ENCODE assay signal across 8 cellular contexts in the genomic region with DNA sequence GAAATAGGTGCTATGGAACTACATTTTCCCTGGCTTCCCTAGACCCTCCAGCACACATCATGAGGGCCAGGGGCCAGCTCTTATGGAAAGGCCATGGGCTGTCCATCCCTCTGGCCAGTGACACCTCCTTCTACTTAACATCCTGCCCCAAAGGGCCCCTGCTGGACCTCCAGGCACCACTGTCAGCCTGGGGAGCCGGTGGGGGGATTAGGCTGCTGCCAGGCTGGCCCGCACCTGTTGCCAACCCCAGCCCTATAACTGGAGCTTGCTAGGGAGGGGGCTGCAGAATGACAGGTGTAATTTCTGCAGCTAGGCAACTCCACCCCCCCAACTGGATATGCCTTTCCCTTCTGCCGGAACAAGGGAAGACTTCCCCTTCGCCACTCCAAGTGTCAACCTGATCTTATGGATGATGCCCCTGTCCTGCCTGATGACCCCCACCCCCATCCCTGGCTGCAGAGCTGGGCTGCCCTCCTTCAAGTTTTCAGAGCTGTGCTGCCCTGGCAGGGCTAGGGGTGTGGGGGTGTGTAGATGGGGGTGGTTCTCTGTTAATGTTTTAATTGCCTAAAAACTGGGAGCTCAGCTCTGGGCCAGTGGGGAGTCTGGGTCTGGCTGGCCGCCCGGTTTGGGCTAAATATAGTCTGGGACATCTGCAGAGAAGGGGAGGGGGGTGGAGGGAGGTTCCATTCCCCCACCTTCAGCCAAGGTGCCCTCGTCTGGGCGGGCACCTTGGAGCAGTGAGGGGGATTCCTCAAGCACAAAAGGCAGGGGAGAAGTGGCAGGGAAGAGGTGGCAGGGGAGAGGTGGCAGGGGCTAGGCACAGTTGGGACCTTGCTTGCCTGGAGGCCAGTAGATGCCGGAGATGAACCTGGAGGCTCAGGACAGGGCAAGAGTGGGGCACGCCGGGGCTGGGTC. TPM values are rescaled to one million over a fixed set of nuclear protein-coding genes. Genes with fewer than 3 reads are reported as not detected.
DNase-seq lines count a peak whose midpoint lies in the region; ATAC-seq and TF ChIP-seq lines count a peak whose summit lies in the region.

No MANE protein-coding gene starts in this region.

- H3K27ac ChIP-seq in CD4-positive, alpha-beta T cell (ENCODE audit: low read depth, low read length): peak overlapping the region; percentile 99
- peak overlapping the region; percentile 75 to 92 for H3K27ac ChIP-seq in coronary artery

- no peak for ATAC-seq in CD4-positive, alpha-beta T cell (ENCODE audit: poor library complexity)
- ATAC-seq in HG02885 (IDR thresholded peaks at IDR 0.05; ENCODE audit: poor library complexity, unreplicated experiment): no peak
- ATAC-seq in GM18907 (IDR thresholded peaks at IDR 0.05; ENCODE audit: unreplicated experiment): no peak

- H3K4me3 Mint-ChIP-seq in CD4-positive, alpha-beta T cell: peak overlapping the region; percentile 95
- H3K4me3 Mint-ChIP-seq in nephron: peak overlapping the region; percentile 93 to 99 (median 96)

- peaks cover 48% of the 10 kb centered on the region for H3K36me3 Mint-ChIP-seq in CD4-positive, alpha-beta T cell (ENCODE audit: low read depth)
- H3K36me3 Mint-ChIP-seq in nephron (ENCODE audit: low read depth): no peaks in the 10 kb centered on the region

- CTCF ChIA-PET in CD4-positive, alpha-beta T cell (lab: Charles Lee): interaction anchor here (0.6 to 4.7 kb wide), 7 partner anchors 19 to 239 kb away, joined by 3 to 25 read pairs (median 6); no protein-coding TSS in a partner anchor

- peaks cover 89% of the 10 kb centered on the region for H3K4me1 Mint-ChIP-seq in CD4-positive, alpha-beta T cell (ENCODE audit: low read depth)
- H3K4me1 Mint-ChIP-seq in nephron: peaks cover 88% of the 10 kb centered on the region

- H3K9me3 ChIP-seq in CD4-positive, alpha-beta T cell (ENCODE audit: control insufficient read depth, low read length): no peaks in the 10 kb centered on the region

- H3K27me3 ChIP-seq in CD4-positive, alpha-beta T cell (ENCODE audit: control insufficient read depth, insufficient read depth, low read length): no peaks in the 10 kb centered on the region

- DNase-seq in CD4-positive, alpha-beta T cell: peak in 1 of 10 experiments; percentile 50
- DNase-seq in NCI-H2081 treated with DMSO at 0.1 percent for 48 hours (lab: John Stamatoyannopoulos, UW) (peak; percentile 56), coronary artery (ENCODE audit: low spot score) (peak; percentile 75), AG08396 (ENCODE audit: low spot score) (no peak), dedifferentiated amniotic fluid mesenchymal stem cell (ENCODE audit: extremely low spot score) (no peak)

- POLR2A ChIA-PET in CD4-positive, alpha-beta T cell (lab: Charles Lee): interaction anchor here (0.6 to 5.3 kb wide), 18 partner anchors 7 to 1367 kb away, joined by 3 to 117 read pairs (median 6); partner anchors contain the start of genes CASC3, EIF1 and SMARCE1

- H3K27ac Mint-ChIP-seq in CD4-positive, alpha-beta T cell: peak overlapping the region; percentile 99
- peak overlapping the region; percentile 93 to 96 (median 94) for H3K27ac Mint-ChIP-seq in nephron

- H3K27me3 Mint-ChIP-seq in CD4-positive, alpha-beta T cell: no peaks in the 10 kb centered on the region
- no peaks in the 10 kb centered on the region for H3K27me3 Mint-ChIP-seq in nephron (ENCODE audit: low read depth)

- H3K9me3 Mint-ChIP-seq in CD4-positive, alpha-beta T cell: no peaks in the 10 kb centered on the region
- H3K9me3 Mint-ChIP-seq in nephron: no peaks in the 10 kb centered on the region

- H3K4me3 ChIP-seq in coronary artery: peak overlapping the region; percentile 83

- intact Hi-C loops in CD4-positive, alpha-beta T cell (cut with DNase I, micrococcal nuclease): loop anchor here (1.0 to 5.0 kb wide), 2 partner anchors 20 to 286 kb away; no protein-coding TSS in a partner anchor

- no peak for TF ChIP-seq CTCF in CD4-positive, alpha-beta T cell (IDR thresholded peaks at IDR 0.05)
- no peak for TF ChIP-seq CTCF in coronary artery (IDR thresholded peaks at IDR 0.05)
- no peak for TF ChIP-seq CTCF in nephron (IDR thresholded peaks at IDR 0.05; ENCODE audit: unreplicated experiment in 3 of 3)

RNA-seq across cellular contexts. Expression of gene RARA, which starts 12.8 kb away (rescaled TPM):
- 100 to 1,000 TPM; 114 to 115 TPM for total RNA-seq in CD4-positive, alpha-beta T cell

RNA-seq across cellular contexts. Expression of gene CDC6, which starts 34.1 kb away (rescaled TPM):
- 1 to 10 TPM; 1.0 to 1.8 TPM for total RNA-seq in CD4-positive, alpha-beta T cell

RNA-seq across cellular contexts. Expression of gene GJD3, which starts 42.8 kb away (rescaled TPM):
- total RNA-seq in CD4-positive, alpha-beta T cell: not detected

Comparison
In these comparisons a context has a peak if more than half of its experiments do, and no peak if none do; other contexts are left out.
1. DNase-seq: peak in NCI-H2081 treated with DMSO at 0.1 percent for 48 hours (single experiment) and coronary artery (single experiment); none in AG08396 (single experiment) and dedifferentiated amniotic fluid mesenchymal stem cell (single experiment).